8 cellular contexts compared by ENCODE assay signal in genomic region chr15:89575656-89576416, GRCh38. TPM values are rescaled to one million over a fixed set of nuclear protein-coding genes. Genes with fewer than 3 reads are reported as not detected.
DNase-seq lines count a peak whose midpoint lies in the region; ATAC-seq lines count a peak whose summit lies in the region.

No MANE protein-coding gene starts in this region.

- H3K9me3 Mint-ChIP-seq in IgD-negative memory B cell: no peaks in the 10 kb centered on the region
- no peaks in the 10 kb centered on the region for H3K9me3 Mint-ChIP-seq in activated naive CD4-positive, alpha-beta T cell treated with anti-CD3 and anti-CD28 coated beads, Interleukin-2, amount 50 U/mL, for 24 hours

- ATAC-seq in GM21528 (IDR thresholded peaks at IDR 0.05; ENCODE audit: low FRiP score, unreplicated experiment): peak; percentile 38

- peak overlapping the region in 2 of 3 donors; percentile 44 to 61 for H3K27ac Mint-ChIP-seq in IgD-negative memory B cell
- H3K27ac Mint-ChIP-seq in activated naive CD4-positive, alpha-beta T cell treated with anti-CD3 and anti-CD28 coated beads, Interleukin-2, amount 50 U/mL, for 24 hours: no peak overlapping the region

- peak overlapping the region; percentile 82 to 95 (median 89) for H3K4me3 Mint-ChIP-seq in IgD-negative memory B cell
- peak overlapping the region; percentile 76 for H3K4me3 Mint-ChIP-seq in activated naive CD4-positive, alpha-beta T cell treated with anti-CD3 and anti-CD28 coated beads, Interleukin-2, amount 50 U/mL, for 24 hours

- H3K4me1 Mint-ChIP-seq in IgD-negative memory B cell: peaks cover 7 to 12% (median 11%) of the 10 kb centered on the region in 3 donors
- peaks cover 5% of the 10 kb centered on the region for H3K4me1 Mint-ChIP-seq in activated naive CD4-positive, alpha-beta T cell treated with anti-CD3 and anti-CD28 coated beads, Interleukin-2, amount 50 U/mL, for 24 hours

- DNase-seq in GM03348 (ENCODE audit: low spot score): peak; percentile 27
- peak; percentile 26 for DNase-seq in iPS-NIHi11 (ENCODE audit: low spot score)
- peak; percentile 8 to 11 for DNase-seq in stimulated activated CD4-positive, alpha-beta T cell treated with anti-CD3 and anti-CD28 coated beads, Interleukin-4, amount 100 ng/mL, for 48 hours (ENCODE audit: low read depth in 2 of 2)
- DNase-seq in NCI-H446 (lab: John Stamatoyannopoulos, UW): no peak
- DNase-seq in DMS153 (lab: John Stamatoyannopoulos, UW): no peak

- H3K36me3 Mint-ChIP-seq in IgD-negative memory B cell: peaks cover 2% of the 10 kb centered on the region
- no peaks in the 10 kb centered on the region for H3K36me3 Mint-ChIP-seq in activated naive CD4-positive, alpha-beta T cell treated with anti-CD3 and anti-CD28 coated beads, Interleukin-2, amount 50 U/mL, for 24 hours

- H3K27me3 Mint-ChIP-seq in IgD-negative memory B cell: peaks cover 7% of the 10 kb centered on the region
- peaks cover 1% of the 10 kb centered on the region for H3K27me3 Mint-ChIP-seq in activated naive CD4-positive, alpha-beta T cell treated with anti-CD3 and anti-CD28 coated beads, Interleukin-2, amount 50 U/mL, for 24 hours

RNA-seq across cellular contexts. Expression of gene TICRR, which starts 0.6 kb away (rescaled TPM):
- polyA plus RNA-seq in IgD-negative memory B cell: not detected

Comparison
In these comparisons a context has a peak if more than half of its experiments do, and no peak if none do; other contexts are left out.
1. DNase-seq: peak in GM03348 (single experiment), iPS-NIHi11 (single experiment) and stimulated activated CD4-positive, alpha-beta T cell treated with anti-CD3 and anti-CD28 coated beads, Interleukin-4, amount 100 ng/mL, for 48 hours (2 of 2); none in NCI-H446 (0 of 2) and DMS153 (single experiment).